ENCODE assay signal across 11 cellular contexts in genomic region chr10:110723224-110723891, GRCh38.
DNase-seq lines count a peak whose midpoint lies in the region; ATAC-seq and TF ChIP-seq lines count a peak whose summit lies in the region.
"Had no signal": no experiment of that assay in that cellular context is flagged by ENCODE, and none has a peak within 500 bp of the region (broad histone marks: within the 10 kb centered on the region; RNA-seq: fewer than 3 reads in every experiment).

No MANE protein-coding gene starts in this region.

- H3K9ac ChIP-seq in Karpas-422 (ENCODE audit: low read length) (no peak overlapping the region), SK-N-SH (no peak overlapping the region)

- H3K4me2 ChIP-seq in Karpas-422 (ENCODE audit: low read depth, low read length, poor library complexity, severe bottlenecking) (peak overlapping the region; percentile 61), SK-N-SH (no peak overlapping the region)

- no peak overlapping the region for H3K27ac ChIP-seq in Karpas-422 (ENCODE audit: low read length)
- peak overlapping the region; percentile 94 for H3K27ac ChIP-seq in psoas muscle
- H3K27ac ChIP-seq in SK-N-SH (ENCODE audit: low read depth in 2 of 2, low read length in 1 of 2), result no peak overlapping the region
- H3K27ac ChIP-seq: tibial artery had no signal

- H3K36me3 Mint-ChIP-seq in activated naive CD8-positive, alpha-beta T cell, result no peaks in the 10 kb centered on the region
- H3K36me3 Mint-ChIP-seq in activated naive CD8-positive, alpha-beta T cell treated with anti-CD3 and anti-CD28 coated beads for 36 hours, result no peaks in the 10 kb centered on the region
- no peaks in the 10 kb centered on the region for H3K36me3 Mint-ChIP-seq in activated T-helper 1 cell treated with anti-CD3 and anti-CD28 coated beads, Interleukin-12 subunit alpha, Interleukin-12 subunit beta, Interleukin-2, Interleukin-4 antibody, amounts not matched to agents 30 ng/mL and 10 ng/mL and 1 ng/mL, durations not matched to agents 14 hours and 24 hours and 36 hours (ENCODE audit: low read depth)

- 78 to 82% (median 79%) methylated on average over 4 of the region's 4 CpGs for WGBS in psoas muscle, 3 donors
- WGBS in SK-N-SH (ENCODE audit: low lambda C conversion rate), result 77% methylated on average over 4 of the region's 4 CpGs

- H3K27me3 Mint-ChIP-seq in activated naive CD8-positive, alpha-beta T cell, result no peaks in the 10 kb centered on the region
- no peaks in the 10 kb centered on the region for H3K27me3 Mint-ChIP-seq in activated naive CD8-positive, alpha-beta T cell treated with anti-CD3 and anti-CD28 coated beads for 36 hours
- no peaks in the 10 kb centered on the region for H3K27me3 Mint-ChIP-seq in activated T-helper 1 cell treated with anti-CD3 and anti-CD28 coated beads, Interleukin-12 subunit alpha, Interleukin-12 subunit beta, Interleukin-2, Interleukin-4 antibody, amounts not matched to agents 30 ng/mL and 10 ng/mL and 1 ng/mL, durations not matched to agents 14 hours and 24 hours and 36 hours (ENCODE audit: insufficient read depth)

- H3K9me3 ChIP-seq in Karpas-422 (ENCODE audit: low read length) (no peaks in the 10 kb centered on the region), psoas muscle (no peaks in the 10 kb centered on the region), SK-N-SH (no peaks in the 10 kb centered on the region)
- H3K9me3 ChIP-seq: tibial artery had no signal

- intact Hi-C loops in psoas muscle (cut with DNase I), result no loop called here
- intact Hi-C loops in activated T-helper 1 cell treated with anti-CD3 and anti-CD28 coated beads, Interleukin-12 subunit alpha, Interleukin-12 subunit beta, Interleukin-2, Interleukin-4 antibody, amounts not matched to agents 30 ng/mL and 10 ng/mL and 1 ng/mL, durations not matched to agents 14 hours and 24 hours and 36 hours (cut with micrococcal nuclease), result no loop called here

- ATAC-seq in GM21367 (IDR thresholded peaks at IDR 0.05; ENCODE audit: unreplicated experiment) (peak; percentile 44), psoas muscle (no peak)

- H4K20me1 ChIP-seq in Karpas-422 (ENCODE audit: insufficient read depth, low read depth, low read length) (peaks cover 24% of the 10 kb centered on the region; the same call in 1 of the 2 replicates), SK-N-SH (ENCODE audit: insufficient read depth) (no peaks in the 10 kb centered on the region)

- H3K36me3 ChIP-seq in Karpas-422 (ENCODE audit: insufficient read depth, low read length), result no peaks in the 10 kb centered on the region
- H3K36me3 ChIP-seq in psoas muscle (ENCODE audit: insufficient read depth in 1 of 2, low read depth in 1 of 2), result no peaks in the 10 kb centered on the region
- H3K36me3 ChIP-seq in SK-N-SH (replicated peaks in 1 of 2; ENCODE audit: control insufficient read depth in 1 of 2, insufficient read depth in 2 of 2, low read length in 1 of 2), result no peaks in the 10 kb centered on the region
- H3K36me3 ChIP-seq: tibial artery had no signal

- no peak for TF ChIP-seq EP300 in SK-N-SH (IDR thresholded peaks at IDR 0.05; ENCODE audit: borderline replicate concordance in 1 of 2, low read depth in 1 of 2, low read length in 1 of 2)

- H3K4me3 ChIP-seq in Karpas-422 (ENCODE audit: low read length) (peak overlapping the region; percentile 34), psoas muscle (no peak overlapping the region), SK-N-SH (ENCODE audit: low read depth in 2 of 2, low read length in 1 of 2) (no peak overlapping the region)
- H3K4me3 ChIP-seq: tibial artery had no signal

- peaks cover 33% of the 10 kb centered on the region for H3K4me1 Mint-ChIP-seq in activated naive CD8-positive, alpha-beta T cell (ENCODE audit: low read depth)
- H3K4me1 Mint-ChIP-seq in activated naive CD8-positive, alpha-beta T cell treated with anti-CD3 and anti-CD28 coated beads for 36 hours, result peaks cover 37% of the 10 kb centered on the region
- peaks cover 25% of the 10 kb centered on the region for H3K4me1 Mint-ChIP-seq in activated T-helper 1 cell treated with anti-CD3 and anti-CD28 coated beads, Interleukin-12 subunit alpha, Interleukin-12 subunit beta, Interleukin-2, Interleukin-4 antibody, amounts not matched to agents 30 ng/mL and 10 ng/mL and 1 ng/mL, durations not matched to agents 14 hours and 24 hours and 36 hours (ENCODE audit: low read depth)

- peak overlapping the region; percentile 60 for H3K4me3 Mint-ChIP-seq in activated naive CD8-positive, alpha-beta T cell
- no peak overlapping the region for H3K4me3 Mint-ChIP-seq in activated naive CD8-positive, alpha-beta T cell treated with anti-CD3 and anti-CD28 coated beads for 36 hours
- H3K4me3 Mint-ChIP-seq in activated T-helper 1 cell treated with anti-CD3 and anti-CD28 coated beads, Interleukin-12 subunit alpha, Interleukin-12 subunit beta, Interleukin-2, Interleukin-4 antibody, amounts not matched to agents 30 ng/mL and 10 ng/mL and 1 ng/mL, durations not matched to agents 14 hours and 24 hours and 36 hours, result no peak overlapping the region

- no peak for DNase-seq in activated naive CD8-positive, alpha-beta T cell treated with anti-CD3 and anti-CD28 coated beads for 36 hours
- DNase-seq in Karpas-422, result peak; percentile 87
- no peak for DNase-seq in psoas muscle
- DNase-seq in activated T-helper 1 cell treated with anti-CD3 and anti-CD28 coated beads, Interleukin-12 subunit alpha, Interleukin-12 subunit beta, Interleukin-2, Interleukin-4 antibody, amounts not matched to agents 30 ng/mL and 10 ng/mL and 1 ng/mL, durations not matched to agents 14 hours and 24 hours and 36 hours (ENCODE audit: low spot score), result no peak
- no peak for DNase-seq in DMS79 (lab: John Stamatoyannopoulos, UW)
- DNase-seq in SK-N-SH, result no peak
- DNase-seq: DMS53, HCEC 1CT, tibial artery had no signal

- H3K27me3 ChIP-seq in Karpas-422 (ENCODE audit: low read length) (no peaks in the 10 kb centered on the region), psoas muscle (ENCODE audit: insufficient read depth in 3 of 3, low read length in 2 of 3) (no peaks in the 10 kb centered on the region), SK-N-SH (ENCODE audit: insufficient read depth) (no peaks in the 10 kb centered on the region)
- H3K27me3 ChIP-seq: tibial artery had no signal

- H3F3A ChIP-seq in SK-N-SH (replicated peaks; ENCODE audit: insufficient read depth), result no peaks in the 10 kb centered on the region

- TF ChIP-seq CTCF in psoas muscle (IDR thresholded peaks at IDR 0.05) (no peak), SK-N-SH (IDR thresholded peaks at IDR 0.05) (no peak)

- H3K79me2 ChIP-seq in Karpas-422 (ENCODE audit: low read length), result no peaks in the 10 kb centered on the region
- H3K79me2 ChIP-seq in SK-N-SH (ENCODE audit: insufficient read depth), result no peaks in the 10 kb centered on the region

- CTCF ChIA-PET in SK-N-SH (lab: Yijun Ruan, JAX), result interaction anchor here (1.1 kb wide), 1 partner anchor 8 kb away, joined by 4 read pairs; no protein-coding TSS in a partner anchor

- H3K9me2 ChIP-seq in Karpas-422 (replicated peaks; ENCODE audit: insufficient read depth, low read length), result no peaks in the 10 kb centered on the region
- no peaks in the 10 kb centered on the region for H3K9me2 ChIP-seq in SK-N-SH

- POLR2A ChIA-PET in SK-N-SH (lab: Yijun Ruan, JAX), result no interaction called here

- no peak for TF ChIP-seq RAD21 in SK-N-SH (IDR thresholded peaks at IDR 0.05; ENCODE audit: low read length)

- H2AFZ ChIP-seq in Karpas-422 (ENCODE audit: low read length) (no peak overlapping the region), SK-N-SH (ENCODE audit: low read depth) (no peak overlapping the region)

- H3K27ac Mint-ChIP-seq in activated naive CD8-positive, alpha-beta T cell, result peak overlapping the region; percentile 69
- no peak overlapping the region for H3K27ac Mint-ChIP-seq in activated naive CD8-positive, alpha-beta T cell treated with anti-CD3 and anti-CD28 coated beads for 36 hours
- H3K27ac Mint-ChIP-seq in activated T-helper 1 cell treated with anti-CD3 and anti-CD28 coated beads, Interleukin-12 subunit alpha, Interleukin-12 subunit beta, Interleukin-2, Interleukin-4 antibody, amounts not matched to agents 30 ng/mL and 10 ng/mL and 1 ng/mL, durations not matched to agents 14 hours and 24 hours and 36 hours, result no peak overlapping the region

- no peaks in the 10 kb centered on the region for H3K9me3 Mint-ChIP-seq in activated naive CD8-positive, alpha-beta T cell (ENCODE audit: low read depth)
- no peaks in the 10 kb centered on the region for H3K9me3 Mint-ChIP-seq in activated naive CD8-positive, alpha-beta T cell treated with anti-CD3 and anti-CD28 coated beads for 36 hours
- no peaks in the 10 kb centered on the region for H3K9me3 Mint-ChIP-seq in activated T-helper 1 cell treated with anti-CD3 and anti-CD28 coated beads, Interleukin-12 subunit alpha, Interleukin-12 subunit beta, Interleukin-2, Interleukin-4 antibody, amounts not matched to agents 30 ng/mL and 10 ng/mL and 1 ng/mL, durations not matched to agents 14 hours and 24 hours and 36 hours

- H3K4me1 ChIP-seq in Karpas-422 (ENCODE audit: low read length) (peaks cover 39% of the 10 kb centered on the region), psoas muscle (peaks cover 78% of the 10 kb centered on the region), SK-N-SH (ENCODE audit: control insufficient read depth in 1 of 2, insufficient read depth in 2 of 2, low read depth in 1 of 2, low read length in 1 of 2) (peaks cover 0 to 18% of the 10 kb centered on the region in 2 experiments; a peak in 1 of 4 replicates)

TF ChIP-seq in SK-N-SH, 30 proteins besides CTCF, POLR2A, EP300 and RAD21:
- TF ChIP-seq FOXJ3 (CRISPR knock-in tag; IDR thresholded peaks at IDR 0.05) (no peak), TCF12 (IDR thresholded peaks at IDR 0.05) (no peak), MXI1 (IDR thresholded peaks at IDR 0.05; ENCODE audit: low read depth, low read length) (no peak), JUND (IDR thresholded peaks at IDR 0.05) (no peak), FOSL2 (IDR thresholded peaks at IDR 0.05; ENCODE audit: borderline replicate concordance, low read depth) (no peak), TAF1 (IDR thresholded peaks at IDR 0.05; ENCODE audit: borderline replicate concordance, low read depth, low read length) (no peak), RCOR1 (IDR thresholded peaks at IDR 0.05; ENCODE audit: low read length) (no peak), YY1 (IDR thresholded peaks at IDR 0.05; ENCODE audit: low read depth) (no peak), CHD2 (IDR thresholded peaks at IDR 0.05; ENCODE audit: low read length, partially characterized antibody) (no peak)
